Comparison of ENCODE assay signal across 29 cellular contexts in genomic region chr17:64515419-64515818, GRCh38. TPM values are rescaled to one million over a fixed set of nuclear protein-coding genes. Genes with fewer than 3 reads are reported as not detected.
A peak's percentile ranks its signal among the peaks of the same experiment; 100 is the strongest.
DNase-seq lines count a peak whose midpoint lies in the region; ATAC-seq lines count a peak whose summit lies in the region.
"Had no signal": no experiment of that assay in that cellular context is flagged by ENCODE, and none has a peak within 500 bp of the region (broad histone marks: within the 10 kb centered on the region; RNA-seq: fewer than 3 reads in every experiment).

No MANE protein-coding gene starts in this region.

- ATAC-seq in activated naive CD8-positive, alpha-beta T cell treated with anti-CD3 and anti-CD28 coated beads, Interleukin-2, amount 50 U/mL, for 24 hours: no peak
- no peak for ATAC-seq in activated T-helper 17 cell treated with anti-CD3 and anti-CD28 coated beads, Interleukin-2, amount 50 U/mL, for 72 hours (replicated peaks)
- peak; percentile 72 to 90 for ATAC-seq in stimulated activated naive B cell treated with anti-CD40 and anti-IgM and Interleukin-4, amounts not matched to agents 10 μg/mL and 1 μg/mL and 100 μg/mL, for 72 hours (replicated peaks)
- ATAC-seq in GM19351 (IDR thresholded peaks at IDR 0.05; ENCODE audit: unreplicated experiment): no peak
- ATAC-seq: left colon; stimulated activated naive CD8-positive, alpha-beta T cell treated with anti-CD3 and anti-CD28 coated beads, Interleukin-15, amount 100 ng/mL, for 72 hours; WTC11 had no signal

- H3K36me3 Mint-ChIP-seq in activated naive CD8-positive, alpha-beta T cell: peaks cover 4% of the 10 kb centered on the region
- H3K36me3 Mint-ChIP-seq in activated naive CD8-positive, alpha-beta T cell treated with anti-CD3 and anti-CD28 coated beads, Interleukin-2, amount 50 U/mL, for 24 hours (ENCODE audit: low read depth): peaks cover 36% of the 10 kb centered on the region
- H3K36me3 Mint-ChIP-seq in activated T-helper 17 cell treated with anti-CD3 and anti-CD28 coated beads, Interleukin-2, amount 50 U/mL, for 72 hours (ENCODE audit: low read depth): peaks cover 100% of the 10 kb centered on the region
- peaks cover 16 to 42% of the 10 kb centered on the region in 2 donors for H3K36me3 Mint-ChIP-seq in stimulated activated naive B cell treated with anti-CD40 and anti-IgM and Interleukin-4, amounts not matched to agents 10 μg/mL and 1 μg/mL and 100 μg/mL, for 72 hours

- H4K12ac ChIP-seq in trophoblast cell (ENCODE audit: low read depth, low read length): no peak overlapping the region

- H3K36me3 ChIP-seq in Karpas-422 (ENCODE audit: insufficient read depth, low read length): peaks cover 69% of the 10 kb centered on the region; the same call in 1 of the 2 replicates
- peaks cover 15 to 32% of the 10 kb centered on the region in 2 experiments for H3K36me3 ChIP-seq in trophoblast cell (ENCODE audit: control insufficient read depth in 1 of 2, insufficient read depth in 2 of 2, low read length in 2 of 2)

- H3K14ac ChIP-seq in trophoblast cell (ENCODE audit: low read length): no peak overlapping the region

- no peak overlapping the region for H4K91ac ChIP-seq in trophoblast cell (ENCODE audit: low read depth, low read length)

- H3K4me2 ChIP-seq in Karpas-422 (ENCODE audit: low read depth, low read length, poor library complexity, severe bottlenecking) (no peak overlapping the region), trophoblast cell (ENCODE audit: low read length) (no peak overlapping the region)

- H3K79me2 ChIP-seq in Karpas-422 (ENCODE audit: low read length): peaks cover 60% of the 10 kb centered on the region
- no peaks in the 10 kb centered on the region for H3K79me2 ChIP-seq in trophoblast cell (ENCODE audit: control insufficient read depth, insufficient read depth, low read length, poor library complexity)

- H3K4me1 Mint-ChIP-seq in activated naive CD8-positive, alpha-beta T cell (ENCODE audit: low read depth): peaks cover 37% of the 10 kb centered on the region
- H3K4me1 Mint-ChIP-seq in activated naive CD8-positive, alpha-beta T cell treated with anti-CD3 and anti-CD28 coated beads, Interleukin-2, amount 50 U/mL, for 24 hours: peaks cover 20% of the 10 kb centered on the region
- H3K4me1 Mint-ChIP-seq in activated T-helper 17 cell treated with anti-CD3 and anti-CD28 coated beads, Interleukin-2, amount 50 U/mL, for 72 hours: peaks cover 15% of the 10 kb centered on the region
- H3K4me1 Mint-ChIP-seq in stimulated activated naive B cell treated with anti-CD40 and anti-IgM and Interleukin-4, amounts not matched to agents 10 μg/mL and 1 μg/mL and 100 μg/mL, for 72 hours: peaks cover 7 to 17% of the 10 kb centered on the region in 2 donors

- H3K4me3 ChIP-seq in Karpas-422 (ENCODE audit: low read length): no peak overlapping the region
- no peak overlapping the region for H3K4me3 ChIP-seq in trophoblast cell (ENCODE audit: low read depth, low read length)
- H3K4me3 ChIP-seq: skin epidermis, vagina had no signal

- H3K9me3 ChIP-seq in Karpas-422 (ENCODE audit: low read length) (no peaks in the 10 kb centered on the region), trophoblast cell (ENCODE audit: insufficient read depth, low read depth, low read length) (no peaks in the 10 kb centered on the region)
- H3K9me3 ChIP-seq: BE2C, vagina had no signal

- H2BK12ac ChIP-seq in trophoblast cell (ENCODE audit: low read length): no peak overlapping the region

- H3K27ac ChIP-seq in Karpas-422 (ENCODE audit: low read length): no peak overlapping the region
- H3K27ac ChIP-seq in trophoblast cell (ENCODE audit: low read depth, low read length): no peak overlapping the region
- H3K27ac ChIP-seq: parathyroid adenoma, skin epidermis, vagina had no signal

- H3K23ac ChIP-seq in trophoblast cell (ENCODE audit: low read length): no peak overlapping the region

- H3K18ac ChIP-seq in trophoblast cell (ENCODE audit: low read length): no peak overlapping the region

- no CpG with 5 or more reads among the region's 2 CpGs for WGBS in trophoblast cell (ENCODE audit: extremely low coverage, insufficient coverage, insufficient read length)

- no peaks in the 10 kb centered on the region for H3K9me2 ChIP-seq in Karpas-422 (replicated peaks; ENCODE audit: insufficient read depth, low read length)

- H3K4me1 ChIP-seq in Karpas-422 (ENCODE audit: low read length) (peaks cover 24% of the 10 kb centered on the region), trophoblast cell (ENCODE audit: control insufficient read depth in 1 of 2, insufficient read depth in 2 of 2, low read length in 2 of 2) (no peaks in the 10 kb centered on the region)
- H3K4me1 ChIP-seq: BE2C, parathyroid adenoma, vagina had no signal

- H3K27ac Mint-ChIP-seq in activated naive CD8-positive, alpha-beta T cell: peak overlapping the region; percentile 46
- H3K27ac Mint-ChIP-seq in activated naive CD8-positive, alpha-beta T cell treated with anti-CD3 and anti-CD28 coated beads, Interleukin-2, amount 50 U/mL, for 24 hours: no peak overlapping the region
- peak overlapping the region; percentile 12 for H3K27ac Mint-ChIP-seq in activated T-helper 17 cell treated with anti-CD3 and anti-CD28 coated beads, Interleukin-2, amount 50 U/mL, for 72 hours
- H3K27ac Mint-ChIP-seq in stimulated activated naive B cell treated with anti-CD40 and anti-IgM and Interleukin-4, amounts not matched to agents 10 μg/mL and 1 μg/mL and 100 μg/mL, for 72 hours: peak overlapping the region; percentile 88
- H3K27ac Mint-ChIP-seq: WTC11 had no signal

- no peaks in the 10 kb centered on the region for H3K9me3 Mint-ChIP-seq in activated naive CD8-positive, alpha-beta T cell (ENCODE audit: low read depth)
- no peaks in the 10 kb centered on the region for H3K9me3 Mint-ChIP-seq in activated naive CD8-positive, alpha-beta T cell treated with anti-CD3 and anti-CD28 coated beads, Interleukin-2, amount 50 U/mL, for 24 hours
- H3K9me3 Mint-ChIP-seq in activated T-helper 17 cell treated with anti-CD3 and anti-CD28 coated beads, Interleukin-2, amount 50 U/mL, for 72 hours: no peaks in the 10 kb centered on the region
- H3K9me3 Mint-ChIP-seq in stimulated activated naive B cell treated with anti-CD40 and anti-IgM and Interleukin-4, amounts not matched to agents 10 μg/mL and 1 μg/mL and 100 μg/mL, for 72 hours: no peaks in the 10 kb centered on the region
- H3K9me3 Mint-ChIP-seq: immature natural killer cell; stimulated activated naive CD8-positive, alpha-beta T cell treated with anti-CD3 and anti-CD28 coated beads, Interleukin-15, amount 100 ng/mL, for 72 hours; WTC11 had no signal

- no peaks in the 10 kb centered on the region for H3K79me1 ChIP-seq in trophoblast cell (ENCODE audit: low read length)

- H2AFZ ChIP-seq in Karpas-422 (ENCODE audit: low read length) (no peak overlapping the region), trophoblast cell (ENCODE audit: insufficient read depth, low read length, poor library complexity) (no peak overlapping the region)
- H2AFZ ChIP-seq: parathyroid adenoma had no signal

- H3K9ac ChIP-seq in Karpas-422 (ENCODE audit: low read length) (no peak overlapping the region), trophoblast cell (ENCODE audit: low read length) (no peak overlapping the region)
- H3K9ac ChIP-seq: parathyroid adenoma had no signal

- no peak overlapping the region for H3K4ac ChIP-seq in trophoblast cell (ENCODE audit: low read depth, low read length)

- H3K4me3 Mint-ChIP-seq in activated naive CD8-positive, alpha-beta T cell: no peak overlapping the region
- no peak overlapping the region for H3K4me3 Mint-ChIP-seq in activated naive CD8-positive, alpha-beta T cell treated with anti-CD3 and anti-CD28 coated beads, Interleukin-2, amount 50 U/mL, for 24 hours
- no peak overlapping the region for H3K4me3 Mint-ChIP-seq in activated T-helper 17 cell treated with anti-CD3 and anti-CD28 coated beads, Interleukin-2, amount 50 U/mL, for 72 hours
- H3K4me3 Mint-ChIP-seq in stimulated activated naive B cell treated with anti-CD40 and anti-IgM and Interleukin-4, amounts not matched to agents 10 μg/mL and 1 μg/mL and 100 μg/mL, for 72 hours: no peak overlapping the region
- H3K4me3 Mint-ChIP-seq: immature natural killer cell; stimulated activated naive CD8-positive, alpha-beta T cell treated with anti-CD3 and anti-CD28 coated beads, Interleukin-15, amount 100 ng/mL, for 72 hours; WTC11 had no signal

- DNase-seq in activated naive CD8-positive, alpha-beta T cell treated with anti-CD3 and anti-CD28 coated beads, Interleukin-2, amount 50 U/mL, for 24 hours: no peak
- DNase-seq in Karpas-422: peak; percentile 49
- no peak for DNase-seq in stimulated activated naive B cell treated with anti-CD40 and anti-IgM and Interleukin-4, amounts not matched to agents 10 μg/mL and 1 μg/mL and 100 μg/mL, for 72 hours
- DNase-seq in trophoblast cell: no peak
- DNase-seq in midbrain (lab: John Stamatoyannopoulos, UW): no peak
- DNase-seq: activated gamma-delta T cell; BE2C; central memory CD4-positive, alpha-beta T cell; COR-L47; cortex of kidney; DMS53; effector memory CD4-positive, alpha-beta T cell; HCEC 1CT; immature natural killer cell; left colon; NCI-H1092; NCI-H1694 treated with DMSO at 0.1 percent for 48 hours; NCI-H2171; retina; stimulated activated naive CD8-positive, alpha-beta T cell treated with anti-CD3 and anti-CD28 coated beads, Interleukin-15, amount 100 ng/mL, for 72 hours; SW 1271; T1000 had no signal

- no peaks in the 10 kb centered on the region for H3K27me3 Mint-ChIP-seq in activated naive CD8-positive, alpha-beta T cell
- H3K27me3 Mint-ChIP-seq in activated naive CD8-positive, alpha-beta T cell treated with anti-CD3 and anti-CD28 coated beads, Interleukin-2, amount 50 U/mL, for 24 hours: no peaks in the 10 kb centered on the region
- no peaks in the 10 kb centered on the region for H3K27me3 Mint-ChIP-seq in activated T-helper 17 cell treated with anti-CD3 and anti-CD28 coated beads, Interleukin-2, amount 50 U/mL, for 72 hours
- H3K27me3 Mint-ChIP-seq in stimulated activated naive B cell treated with anti-CD40 and anti-IgM and Interleukin-4, amounts not matched to agents 10 μg/mL and 1 μg/mL and 100 μg/mL, for 72 hours: no peaks in the 10 kb centered on the region
- H3K27me3 Mint-ChIP-seq: stimulated activated naive CD8-positive, alpha-beta T cell treated with anti-CD3 and anti-CD28 coated beads, Interleukin-15, amount 100 ng/mL, for 72 hours had no signal

- H2BK120ac ChIP-seq in trophoblast cell (ENCODE audit: insufficient read depth, low read length, poor library complexity): no peak overlapping the region

- H2AK5ac ChIP-seq in trophoblast cell (ENCODE audit: low read length): no peak overlapping the region

- no peaks in the 10 kb centered on the region for H4K20me1 ChIP-seq in Karpas-422 (ENCODE audit: insufficient read depth, low read depth, low read length)

- no peaks in the 10 kb centered on the region for H3K27me3 ChIP-seq in Karpas-422 (ENCODE audit: low read length)
- no peaks in the 10 kb centered on the region for H3K27me3 ChIP-seq in trophoblast cell (ENCODE audit: insufficient read depth, low read length)
- H3K27me3 ChIP-seq: BE2C, vagina had no signal

- no peak overlapping the region for H4K8ac ChIP-seq in trophoblast cell (ENCODE audit: low read depth, low read length)

- no peak overlapping the region for H2BK5ac ChIP-seq in trophoblast cell (ENCODE audit: low read depth, low read length, poor library complexity)

RNA-seq across cellular contexts. Expression of gene CEP95, which starts 8.6 kb away (rescaled TPM):
- 42.2 and 62.1 TPM in 2 replicates for total RNA-seq in Karpas-422 (2014; rRNA removed; shearing (Covaris generic); ENCODE audit: low replicate concordance)
- 10 to 100 TPM; 45.3 to 63.4 TPM for total RNA-seq in activated T-helper 17 cell treated with anti-CD3 and anti-CD28 coated beads, Interleukin-2, amount 50 U/mL, for 72 hours
- 36.1 and 37.4 TPM in 2 replicates for polyA plus RNA-seq in trophoblast cell (2013)

RNA-seq across cellular contexts. Expression of gene DDX5, which starts 9.3 kb away (rescaled TPM):
- total RNA-seq in Karpas-422 (2014; rRNA removed; shearing (Covaris generic); ENCODE audit: low replicate concordance): 369 and 432 TPM in 2 replicates
- 100 to 1,000 TPM; 485 to 742 TPM for total RNA-seq in activated T-helper 17 cell treated with anti-CD3 and anti-CD28 coated beads, Interleukin-2, amount 50 U/mL, for 72 hours
- 580 and 586 TPM in 2 replicates for polyA plus RNA-seq in trophoblast cell (2013)

RNA-seq across cellular contexts. Expression of gene POLG2, which starts 18.6 kb away (rescaled TPM):
- total RNA-seq in Karpas-422 (2014; rRNA removed; shearing (Covaris generic); ENCODE audit: low replicate concordance): 18.6 and 25.3 TPM in 2 replicates
- 10 to 100 TPM; 38.8 to 40.9 TPM for total RNA-seq in activated T-helper 17 cell treated with anti-CD3 and anti-CD28 coated beads, Interleukin-2, amount 50 U/mL, for 72 hours
- polyA plus RNA-seq in trophoblast cell (2013): 7.7 and 8.4 TPM in 2 replicates

Comparison
In these comparisons a context has a peak if more than half of its experiments do, and no peak if none do; other contexts are left out.
1. ATAC-seq: peak in stimulated activated naive B cell treated with anti-CD40 and anti-IgM and Interleukin-4, amounts not matched to agents 10 μg/mL and 1 μg/mL and 100 μg/mL, for 72 hours (2 of 2); none in activated naive CD8-positive, alpha-beta T cell treated with anti-CD3 and anti-CD28 coated beads, Interleukin-2, amount 50 U/mL, for 24 hours (single experiment), activated T-helper 17 cell treated with anti-CD3 and anti-CD28 coated beads, Interleukin-2, amount 50 U/mL, for 72 hours (single experiment) and GM19351 (single experiment).